In the genomic region with DNA sequence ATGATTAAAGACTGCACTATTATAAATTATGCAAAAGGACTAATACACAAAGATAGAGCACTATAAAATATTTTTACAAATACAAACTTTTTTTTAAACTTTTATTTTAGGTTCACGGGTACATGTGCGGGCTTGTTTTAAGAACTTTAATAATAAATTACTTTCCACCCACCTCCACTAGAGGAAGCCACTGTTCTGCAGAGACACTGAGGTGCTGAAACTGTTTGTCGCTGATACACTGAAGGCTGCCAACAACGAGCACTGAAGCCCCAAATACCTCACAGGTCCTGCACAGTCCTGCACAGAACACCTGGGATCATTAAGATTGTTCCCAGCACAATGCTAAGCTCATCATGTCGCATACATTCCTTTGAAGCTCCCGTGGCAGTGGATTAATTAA, we compare ENCODE assay signal across 2 cellular contexts.
A peak's percentile ranks its signal among the peaks of the same experiment; 100 is the strongest.
TF ChIP-seq lines count a peak whose summit lies in the region.

No MANE protein-coding gene starts in this region.

TF ChIP-seq in HepG2, 621 proteins besides CTCF, POLR2A, EP300 and RAD21:
- TF ChIP-seq PCBP2 (optimal IDR thresholded peaks at IDR 0.05; ENCODE audit: low read depth, low read length, poor library complexity, severe bottlenecking) (no peak), STAG1 (CRISPR knock-in tag; IDR thresholded peaks at IDR 0.05) (peak; percentile 3; the same call in 1 of the 2 replicates)

TF ChIP-seq in GM23338, 12 proteins besides CTCF, POLR2A, EP300 and RAD21:
- TF ChIP-seq NANOG (IDR thresholded peaks at IDR 0.05; ENCODE audit: borderline replicate concordance) (no peak), STAT1 (IDR thresholded peaks at IDR 0.05; ENCODE audit: unreplicated experiment) (no peak), ZNF114 (CRISPR knock-in tag; IDR thresholded peaks at IDR 0.05) (no peak), ZNF331 (CRISPR knock-in tag; IDR thresholded peaks at IDR 0.05; ENCODE audit: low read depth) (no peak), POLR2AphosphoS5 (IDR thresholded peaks at IDR 0.05; ENCODE audit: low read depth) (no peak), JUNB (IDR thresholded peaks at IDR 0.05; ENCODE audit: unreplicated experiment) (no peak), EZH2 (IDR thresholded peaks at IDR 0.05; ENCODE audit: low read depth, unreplicated experiment) (no peak), EZH2phosphoT487 (IDR thresholded peaks at IDR 0.05; ENCODE audit: unreplicated experiment) (no peak), ZNF462 (CRISPR knock-in tag; IDR thresholded peaks at IDR 0.05) (no peak), REST (IDR thresholded peaks at IDR 0.05; ENCODE audit: unreplicated experiment) (no peak), CREB1 (CRISPR knock-in tag; IDR thresholded peaks at IDR 0.05; ENCODE audit: low read depth) (no peak)
- TF ChIP-seq, protein P1, sequence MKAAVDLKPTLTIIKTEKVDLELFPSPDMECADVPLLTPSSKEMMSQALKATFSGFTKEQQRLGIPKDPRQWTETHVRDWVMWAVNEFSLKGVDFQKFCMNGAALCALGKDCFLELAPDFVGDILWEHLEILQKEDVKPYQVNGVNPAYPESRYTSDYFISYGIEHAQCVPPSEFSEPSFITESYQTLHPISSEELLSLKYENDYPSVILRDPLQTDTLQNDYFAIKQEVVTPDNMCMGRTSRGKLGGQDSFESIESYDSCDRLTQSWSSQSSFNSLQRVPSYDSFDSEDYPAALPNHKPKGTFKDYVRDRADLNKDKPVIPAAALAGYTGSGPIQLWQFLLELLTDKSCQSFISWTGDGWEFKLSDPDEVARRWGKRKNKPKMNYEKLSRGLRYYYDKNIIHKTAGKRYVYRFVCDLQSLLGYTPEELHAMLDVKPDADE (IDR thresholded peaks at IDR 0.05), result no peak
